In genomic region chr6:20403080-20403765, GRCh38 we compare ENCODE assay signal across 1 cellular context.
TF ChIP-seq lines count a peak whose summit lies in the region.

No MANE protein-coding gene starts in this region.

TF ChIP-seq in HepG2, 621 proteins besides CTCF, POLR2A, EP300 and RAD21 (continued from another document and continues in another):
- TF ChIP-seq BATF2 (CRISPR knock-in tag; IDR thresholded peaks at IDR 0.05) (0 out of 2 replicates have a peak, but pooled peaks have one; percentile 26), CEBPZ (IDR thresholded peaks at IDR 0.05; ENCODE audit: low read length) (no peak), ZNF446 (CRISPR knock-in tag; IDR thresholded peaks at IDR 0.05) (no peak), ZNF768 (CRISPR knock-in tag; IDR thresholded peaks at IDR 0.05) (peak; percentile 52), EZH2 (conservative IDR thresholded peaks at IDR 0.05; ENCODE audit: low read depth, low read length) (no peak), SIX1 (CRISPR knock-in tag; IDR thresholded peaks at IDR 0.05; ENCODE audit: borderline replicate concordance) (no peak), TARDBP (CRISPR knock-in tag; IDR thresholded peaks at IDR 0.05) (peak; percentile 50; the same call in 1 of the 2 replicates), HIVEP1 (CRISPR knock-in tag; IDR thresholded peaks at IDR 0.05) (peak; percentile 85), HNRNPUL1 (IDR thresholded peaks at IDR 0.05; ENCODE audit: low read depth, low read length) (no peak), TBX2 (CRISPR knock-in tag; IDR thresholded peaks at IDR 0.05; ENCODE audit: borderline replicate concordance) (0 out of 2 replicates have a peak, but pooled peaks have one; percentile 6), NR1H2 (CRISPR knock-in tag; IDR thresholded peaks at IDR 0.05; ENCODE audit: borderline replicate concordance, low read depth) (no peak), ZNF281 (CRISPR knock-in tag; IDR thresholded peaks at IDR 0.05; ENCODE audit: borderline replicate concordance) (peak; percentile 66), ZNF558 (CRISPR knock-in tag; IDR thresholded peaks at IDR 0.05; ENCODE audit: borderline replicate concordance) (no peak), ZNF619 (CRISPR knock-in tag; IDR thresholded peaks at IDR 0.05) (no peak), DDIT3 (CRISPR knock-in tag; IDR thresholded peaks at IDR 0.05) (no peak), KMT2A (CRISPR knock-in tag; IDR thresholded peaks at IDR 0.05) (peak; percentile 53; the same call in 1 of the 2 replicates), JUND (CRISPR knock-in tag; IDR thresholded peaks at IDR 0.05) (0 out of 2 replicates have a peak, but pooled peaks have one; percentile 10), ZNF468 (CRISPR knock-in tag; IDR thresholded peaks at IDR 0.05) (no peak), ZFYVE20 (CRISPR knock-in tag; IDR thresholded peaks at IDR 0.05; ENCODE audit: borderline replicate concordance, low read depth) (no peak), ZNF776 (CRISPR knock-in tag; IDR thresholded peaks at IDR 0.05) (no peak; the same call in 1 of the 2 replicates), ZNF3 (CRISPR knock-in tag; IDR thresholded peaks at IDR 0.05) (no peak), ZFY (CRISPR knock-in tag; IDR thresholded peaks at IDR 0.05) (peak; percentile 89), CC2D1A (CRISPR knock-in tag; IDR thresholded peaks at IDR 0.05) (no peak), ARID5B (CRISPR knock-in tag; IDR thresholded peaks at IDR 0.05) (peak; percentile 76), ZBTB21 (CRISPR knock-in tag; IDR thresholded peaks at IDR 0.05) (0 out of 2 replicates have a peak, but pooled peaks have one; percentile 32), ETV6 (CRISPR knock-in tag; conservative IDR thresholded peaks at IDR 0.05) (peak; percentile 84), SP2 (CRISPR knock-in tag; IDR thresholded peaks at IDR 0.05) (no peak), ZNF574 (CRISPR knock-in tag; IDR thresholded peaks at IDR 0.05) (peak; percentile 77), HNRNPH1 (optimal IDR thresholded peaks at IDR 0.05; ENCODE audit: low read depth, low read length) (no peak), CHCHD3 (CRISPR knock-in tag; IDR thresholded peaks at IDR 0.05) (no peak), AGO2 (optimal IDR thresholded peaks at IDR 0.05; ENCODE audit: low read depth, low read length) (no peak), ZNF205 (CRISPR knock-in tag; IDR thresholded peaks at IDR 0.05) (0 out of 2 replicates have a peak, but pooled peaks have one; percentile 51)
- TF ChIP-seq, protein P1, sequence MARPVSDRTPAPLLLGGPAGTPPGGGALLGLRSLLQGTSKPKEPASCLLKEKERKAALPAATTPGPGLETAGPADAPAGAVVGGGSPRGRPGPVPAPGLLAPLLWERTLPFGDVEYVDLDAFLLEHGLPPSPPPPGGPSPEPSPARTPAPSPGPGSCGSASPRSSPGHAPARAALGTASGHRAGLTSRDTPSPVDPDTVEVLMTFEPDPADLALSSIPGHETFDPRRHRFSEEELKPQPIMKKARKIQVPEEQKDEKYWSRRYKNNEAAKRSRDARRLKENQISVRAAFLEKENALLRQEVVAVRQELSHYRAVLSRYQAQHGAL (CRISPR knock-in tag; IDR thresholded peaks at IDR 0.05; ENCODE audit: not compliant biosample characterization), result no peak
- TF ChIP-seq, protein P2, sequence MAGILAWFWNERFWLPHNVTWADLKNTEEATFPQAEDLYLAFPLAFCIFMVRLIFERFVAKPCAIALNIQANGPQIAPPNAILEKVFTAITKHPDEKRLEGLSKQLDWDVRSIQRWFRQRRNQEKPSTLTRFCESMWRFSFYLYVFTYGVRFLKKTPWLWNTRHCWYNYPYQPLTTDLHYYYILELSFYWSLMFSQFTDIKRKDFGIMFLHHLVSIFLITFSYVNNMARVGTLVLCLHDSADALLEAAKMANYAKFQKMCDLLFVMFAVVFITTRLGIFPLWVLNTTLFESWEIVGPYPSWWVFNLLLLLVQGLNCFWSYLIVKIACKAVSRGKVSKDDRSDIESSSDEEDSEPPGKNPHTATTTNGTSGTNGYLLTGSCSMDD (CRISPR knock-in tag; IDR thresholded peaks at IDR 0.05), result no peak
- TF ChIP-seq, protein P3, sequence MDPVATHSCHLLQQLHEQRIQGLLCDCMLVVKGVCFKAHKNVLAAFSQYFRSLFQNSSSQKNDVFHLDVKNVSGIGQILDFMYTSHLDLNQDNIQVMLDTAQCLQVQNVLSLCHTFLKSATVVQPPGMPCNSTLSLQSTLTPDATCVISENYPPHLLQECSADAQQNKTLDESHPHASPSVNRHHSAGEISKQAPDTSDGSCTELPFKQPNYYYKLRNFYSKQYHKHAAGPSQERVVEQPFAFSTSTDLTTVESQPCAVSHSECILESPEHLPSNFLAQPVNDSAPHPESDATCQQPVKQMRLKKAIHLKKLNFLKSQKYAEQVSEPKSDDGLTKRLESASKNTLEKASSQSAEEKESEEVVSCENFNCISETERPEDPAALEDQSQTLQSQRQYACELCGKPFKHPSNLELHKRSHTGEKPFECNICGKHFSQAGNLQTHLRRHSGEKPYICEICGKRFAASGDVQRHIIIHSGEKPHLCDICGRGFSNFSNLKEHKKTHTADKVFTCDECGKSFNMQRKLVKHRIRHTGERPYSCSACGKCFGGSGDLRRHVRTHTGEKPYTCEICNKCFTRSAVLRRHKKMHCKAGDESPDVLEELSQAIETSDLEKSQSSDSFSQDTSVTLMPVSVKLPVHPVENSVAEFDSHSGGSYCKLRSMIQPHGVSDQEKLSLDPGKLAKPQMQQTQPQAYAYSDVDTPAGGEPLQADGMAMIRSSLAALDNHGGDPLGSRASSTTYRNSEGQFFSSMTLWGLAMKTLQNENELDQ (CRISPR knock-in tag; IDR thresholded peaks at IDR 0.05; ENCODE audit: borderline replicate concordance), result no peak
- TF ChIP-seq, protein P4, sequence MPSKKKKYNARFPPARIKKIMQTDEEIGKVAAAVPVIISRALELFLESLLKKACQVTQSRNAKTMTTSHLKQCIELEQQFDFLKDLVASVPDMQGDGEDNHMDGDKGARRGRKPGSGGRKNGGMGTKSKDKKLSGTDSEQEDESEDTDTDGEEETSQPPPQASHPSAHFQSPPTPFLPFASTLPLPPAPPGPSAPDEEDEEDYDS (CRISPR knock-in tag; IDR thresholded peaks at IDR 0.05), result peak; percentile 49; the same call in 1 of the 2 replicates
- TF ChIP-seq, protein P5, sequence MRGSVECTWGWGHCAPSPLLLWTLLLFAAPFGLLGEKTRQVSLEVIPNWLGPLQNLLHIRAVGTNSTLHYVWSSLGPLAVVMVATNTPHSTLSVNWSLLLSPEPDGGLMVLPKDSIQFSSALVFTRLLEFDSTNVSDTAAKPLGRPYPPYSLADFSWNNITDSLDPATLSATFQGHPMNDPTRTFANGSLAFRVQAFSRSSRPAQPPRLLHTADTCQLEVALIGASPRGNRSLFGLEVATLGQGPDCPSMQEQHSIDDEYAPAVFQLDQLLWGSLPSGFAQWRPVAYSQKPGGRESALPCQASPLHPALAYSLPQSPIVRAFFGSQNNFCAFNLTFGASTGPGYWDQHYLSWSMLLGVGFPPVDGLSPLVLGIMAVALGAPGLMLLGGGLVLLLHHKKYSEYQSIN (CRISPR knock-in tag; IDR thresholded peaks at IDR 0.05; ENCODE audit: borderline replicate concordance), result no peak
- TF ChIP-seq, protein P6, sequence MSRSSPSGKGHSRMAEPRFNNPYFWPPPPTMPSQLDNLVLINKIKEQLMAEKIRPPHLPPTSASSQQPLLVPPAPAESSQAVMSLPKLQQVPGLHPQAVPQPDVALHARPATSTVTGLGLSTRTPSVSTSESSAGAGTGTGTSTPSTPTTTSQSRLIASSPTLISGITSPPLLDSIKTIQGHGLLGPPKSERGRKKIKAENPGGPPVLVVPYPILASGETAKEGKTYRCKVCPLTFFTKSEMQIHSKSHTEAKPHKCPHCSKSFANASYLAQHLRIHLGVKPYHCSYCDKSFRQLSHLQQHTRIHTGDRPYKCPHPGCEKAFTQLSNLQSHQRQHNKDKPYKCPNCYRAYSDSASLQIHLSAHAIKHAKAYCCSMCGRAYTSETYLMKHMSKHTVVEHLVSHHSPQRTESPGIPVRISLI (CRISPR knock-in tag; IDR thresholded peaks at IDR 0.05; ENCODE audit: borderline replicate concordance), result no peak; the same call in 1 of the 2 replicates
